38 cellular contexts compared by ENCODE assay signal in genomic region chr16:25636662-25637061, GRCh38. TPM values are rescaled to one million over a fixed set of nuclear protein-coding genes. Genes with fewer than 3 reads are reported as not detected.
"Had no signal": no experiment of that assay in that cellular context is flagged by ENCODE, and none has a peak within 500 bp of the region (broad histone marks: within the 10 kb centered on the region; RNA-seq: fewer than 3 reads in every experiment).

No MANE protein-coding gene starts in this region.

- H3K36me3 ChIP-seq: MG63 had no signal

- H3K4me3 ChIP-seq: MG63 had no signal

- H3K27me3 ChIP-seq: MG63 had no signal

- DNase-seq: Karpas-422, Kasumi-1, MG63, MM.1S, MV-4-11, NCI-H1048, NCI-H1092, NCI-H1092 treated with DMSO at 0.1 percent for 48 hours, NCI-H1105, NCI-H1105 treated with DMSO at 0.1 percent for 48 hours, NCI-H1417, NCI-H1417 treated with DMSO at 0.1 percent for 48 hours, NCI-H1436, NCI-H1436 treated with DMSO at 0.1 percent for 48 hours, NCI-H146, NCI-H1694, NCI-H1694 treated with DMSO at 0.1 percent for 48 hours, NCI-H187, NCI-H187 treated with DMSO at 0.1 percent for 48 hours, NCI-H1930, NCI-H2029, NCI-H2029 treated with DMSO at 0.1 percent for 48 hours, NCI-H2081, NCI-H2081 treated with DMSO at 0.1 percent for 48 hours, NCI-H2107, NCI-H2171, NCI-H2171 treated with DMSO at 0.1 percent for 48 hours, NCI-H2227 treated with DMSO at 0.1 percent for 48 hours, NCI-H226, NCI-H345, NCI-H446, NCI-H446 treated with DMSO at 0.1 percent for 48 hours, NCI-H510A, NCI-H510A treated with DMSO at 0.1 percent for 48 hours had no signal

- H3K9me3 ChIP-seq: MG63 had no signal

RNA-seq across cellular contexts. Expression of gene HS3ST4, which starts 55.1 kb away (rescaled TPM):
- total RNA-seq: LHCN-M2, M059J, MCF 10A, NCI-H460 had no signal
